In genomic region chr16:12392585-12393089, GRCh38 we compare ENCODE assay signal across 1 cellular context.
TF ChIP-seq lines count a peak whose summit lies in the region.

No MANE protein-coding gene starts in this region.

TF ChIP-seq in K562, 482 proteins besides CTCF, POLR2A, EP300 and RAD21 (continued from another document):
- TF ChIP-seq HMBOX1 (IDR thresholded peaks at IDR 0.05) = no peak
- TF ChIP-seq ZNF668 (CRISPR knock-in tag; IDR thresholded peaks at IDR 0.05) = no peak
- no peak for TF ChIP-seq RAD51 (IDR thresholded peaks at IDR 0.05; ENCODE audit: borderline replicate concordance, low read depth)
- TF ChIP-seq RNF2 (IDR thresholded peaks at IDR 0.05) = no peak
- TF ChIP-seq EP400 (IDR thresholded peaks at IDR 0.05) = no peak
- no peak for TF ChIP-seq SRSF3 (IDR thresholded peaks at IDR 0.05; ENCODE audit: insufficient read depth, low read length)
- TF ChIP-seq ATF1 (CRISPR knock-in tag; IDR thresholded peaks at IDR 0.05) = no peak
- no peak for TF ChIP-seq ATF1 (tag; IDR thresholded peaks at IDR 0.05)
- no peak for TF ChIP-seq RERE (CRISPR knock-in tag; IDR thresholded peaks at IDR 0.05; ENCODE audit: borderline replicate concordance)
- TF ChIP-seq ZNF41 (CRISPR knock-in tag; conservative IDR thresholded peaks at IDR 0.05) = no peak
- no peak for TF ChIP-seq HDAC8 (tag; IDR thresholded peaks at IDR 0.05)
- TF ChIP-seq THAP12 (CRISPR knock-in tag; IDR thresholded peaks at IDR 0.05) = no peak
- no peak for TF ChIP-seq PHTF2 (CRISPR knock-in tag; IDR thresholded peaks at IDR 0.05)
TF ChIP-seq in K562: peak in this region for 0.
